ENCODE assay signal across 1 cellular context in genomic region chr7:155569681-155570080, GRCh38.
TF ChIP-seq lines count a peak whose summit lies in the region.

No MANE protein-coding gene starts in this region.

TF ChIP-seq in H1, 55 proteins besides CTCF, POLR2A, EP300 and RAD21:
- TF ChIP-seq RNF2 (IDR thresholded peaks at IDR 0.05; ENCODE audit: borderline replicate concordance, low read depth, low read length, missing control alignments, poor library complexity, severe bottlenecking) (no peak), MAFK (IDR thresholded peaks at IDR 0.05; ENCODE audit: low read depth, low read length) (no peak), TCF12 (IDR thresholded peaks at IDR 0.05; ENCODE audit: low read depth, low read length) (no peak), RFX5 (IDR thresholded peaks at IDR 0.05; ENCODE audit: borderline replicate concordance, low read depth, low read length) (no peak), POU5F1 (IDR thresholded peaks at IDR 0.05; ENCODE audit: low read depth, low read length) (no peak), TBP (IDR thresholded peaks at IDR 0.05; ENCODE audit: low read depth, low read length) (no peak), CHD2 (IDR thresholded peaks at IDR 0.05; ENCODE audit: low read length) (no peak), SP2 (IDR thresholded peaks at IDR 0.05; ENCODE audit: low read length) (no peak), MAX (IDR thresholded peaks at IDR 0.05) (no peak), SIN3A (conservative IDR thresholded peaks at IDR 0.05 in 1 of 2, IDR thresholded peaks at IDR 0.05 in 1 of 2; ENCODE audit: low read depth in 1 of 2, low read length in 2 of 2) (no peak), TEAD4 (IDR thresholded peaks at IDR 0.05; ENCODE audit: low read depth, low read length) (no peak), BCL11A (IDR thresholded peaks at IDR 0.05; ENCODE audit: low read depth in 2 of 2, low read length in 2 of 2) (no peak), ZNF274 (IDR thresholded peaks at IDR 0.05; ENCODE audit: borderline replicate concordance, extremely low read depth, low read length) (no peak), SP1 (IDR thresholded peaks at IDR 0.05; ENCODE audit: low read depth, low read length) (no peak), SP4 (IDR thresholded peaks at IDR 0.05; ENCODE audit: low read length) (no peak), EGR1 (IDR thresholded peaks at IDR 0.05; ENCODE audit: borderline replicate concordance, low read depth, low read length) (no peak), KDM1A (IDR thresholded peaks at IDR 0.05; ENCODE audit: borderline replicate concordance, low read length) (no peak), PHF8 (conservative IDR thresholded peaks at IDR 0.05; ENCODE audit: low read depth, low read length) (no peak)
